In genomic region chr5:16043349-16043748, GRCh38 we compare ENCODE assay signal across 1 cellular context.
A peak's percentile ranks its signal among the peaks of the same experiment; 100 is the strongest.
TF ChIP-seq lines count a peak whose summit lies in the region.

No MANE protein-coding gene starts in this region.

TF ChIP-seq in SK-N-SH, 30 proteins besides CTCF, POLR2A, EP300 and RAD21 (continued from another document):
- TF ChIP-seq, protein P1, sequence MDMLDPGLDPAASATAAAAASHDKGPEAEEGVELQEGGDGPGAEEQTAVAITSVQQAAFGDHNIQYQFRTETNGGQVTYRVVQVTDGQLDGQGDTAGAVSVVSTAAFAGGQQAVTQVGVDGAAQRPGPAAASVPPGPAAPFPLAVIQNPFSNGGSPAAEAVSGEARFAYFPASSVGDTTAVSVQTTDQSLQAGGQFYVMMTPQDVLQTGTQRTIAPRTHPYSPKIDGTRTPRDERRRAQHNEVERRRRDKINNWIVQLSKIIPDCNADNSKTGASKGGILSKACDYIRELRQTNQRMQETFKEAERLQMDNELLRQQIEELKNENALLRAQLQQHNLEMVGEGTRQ (IDR thresholded peaks at IDR 0.05; ENCODE audit: borderline replicate concordance, low read depth, low read length) = no peak
- TF ChIP-seq RXRA (IDR thresholded peaks at IDR 0.05; ENCODE audit: borderline replicate concordance, low read depth) (no peak), EZH2phosphoT487 (IDR thresholded peaks at IDR 0.05; ENCODE audit: borderline replicate concordance, low read depth) (no peak), PBX3 (IDR thresholded peaks at IDR 0.05) (0 out of 2 replicates have a peak, but pooled peaks have one; percentile 14), FOSL2 (IDR thresholded peaks at IDR 0.05; ENCODE audit: borderline replicate concordance, low read depth) (no peak), ZBTB33 (IDR thresholded peaks at IDR 0.05; ENCODE audit: borderline replicate concordance, low read depth) (no peak), CHD2 (IDR thresholded peaks at IDR 0.05; ENCODE audit: low read length, partially characterized antibody) (peak; percentile 83), TEAD4 (IDR thresholded peaks at IDR 0.05; ENCODE audit: borderline replicate concordance, insufficient read depth) (no peak), USF1 (IDR thresholded peaks at IDR 0.05; ENCODE audit: borderline replicate concordance, low read depth) (no peak), TCF12 (IDR thresholded peaks at IDR 0.05) (peak; percentile 55)
- TF ChIP-seq, protein P2, sequence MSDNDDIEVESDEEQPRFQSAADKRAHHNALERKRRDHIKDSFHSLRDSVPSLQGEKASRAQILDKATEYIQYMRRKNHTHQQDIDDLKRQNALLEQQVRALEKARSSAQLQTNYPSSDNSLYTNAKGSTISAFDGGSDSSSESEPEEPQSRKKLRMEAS (IDR thresholded peaks at IDR 0.05; ENCODE audit: low read depth) = no peak
- TF ChIP-seq, protein P3, sequence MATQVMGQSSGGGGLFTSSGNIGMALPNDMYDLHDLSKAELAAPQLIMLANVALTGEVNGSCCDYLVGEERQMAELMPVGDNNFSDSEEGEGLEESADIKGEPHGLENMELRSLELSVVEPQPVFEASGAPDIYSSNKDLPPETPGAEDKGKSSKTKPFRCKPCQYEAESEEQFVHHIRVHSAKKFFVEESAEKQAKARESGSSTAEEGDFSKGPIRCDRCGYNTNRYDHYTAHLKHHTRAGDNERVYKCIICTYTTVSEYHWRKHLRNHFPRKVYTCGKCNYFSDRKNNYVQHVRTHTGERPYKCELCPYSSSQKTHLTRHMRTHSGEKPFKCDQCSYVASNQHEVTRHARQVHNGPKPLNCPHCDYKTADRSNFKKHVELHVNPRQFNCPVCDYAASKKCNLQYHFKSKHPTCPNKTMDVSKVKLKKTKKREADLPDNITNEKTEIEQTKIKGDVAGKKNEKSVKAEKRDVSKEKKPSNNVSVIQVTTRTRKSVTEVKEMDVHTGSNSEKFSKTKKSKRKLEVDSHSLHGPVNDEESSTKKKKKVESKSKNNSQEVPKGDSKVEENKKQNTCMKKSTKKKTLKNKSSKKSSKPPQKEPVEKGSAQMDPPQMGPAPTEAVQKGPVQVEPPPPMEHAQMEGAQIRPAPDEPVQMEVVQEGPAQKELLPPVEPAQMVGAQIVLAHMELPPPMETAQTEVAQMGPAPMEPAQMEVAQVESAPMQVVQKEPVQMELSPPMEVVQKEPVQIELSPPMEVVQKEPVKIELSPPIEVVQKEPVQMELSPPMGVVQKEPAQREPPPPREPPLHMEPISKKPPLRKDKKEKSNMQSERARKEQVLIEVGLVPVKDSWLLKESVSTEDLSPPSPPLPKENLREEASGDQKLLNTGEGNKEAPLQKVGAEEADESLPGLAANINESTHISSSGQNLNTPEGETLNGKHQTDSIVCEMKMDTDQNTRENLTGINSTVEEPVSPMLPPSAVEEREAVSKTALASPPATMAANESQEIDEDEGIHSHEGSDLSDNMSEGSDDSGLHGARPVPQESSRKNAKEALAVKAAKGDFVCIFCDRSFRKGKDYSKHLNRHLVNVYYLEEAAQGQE (IDR thresholded peaks at IDR 0.05; ENCODE audit: low read depth, low read length) = no peak
